7 cellular contexts compared by ENCODE assay signal in genomic region chr10:79322616-79323566, GRCh38. TPM values are rescaled to one million over a fixed set of nuclear protein-coding genes. Genes with fewer than 3 reads are reported as not detected.
DNase-seq lines count a peak whose midpoint lies in the region; ATAC-seq lines count a peak whose summit lies in the region.

No MANE protein-coding gene starts in this region.

- peaks cover 57% of the 10 kb centered on the region for H3K4me1 ChIP-seq in skeletal muscle satellite cell (ENCODE audit: control insufficient read depth, insufficient read depth, low read length)
- peaks cover 37% of the 10 kb centered on the region for H3K4me1 ChIP-seq in Karpas-422 (ENCODE audit: low read length)

- H3K27me3 ChIP-seq in skeletal muscle satellite cell (ENCODE audit: control insufficient read depth, insufficient read depth, low read length), result no peaks in the 10 kb centered on the region
- H3K27me3 ChIP-seq in Karpas-422 (ENCODE audit: low read length), result no peaks in the 10 kb centered on the region

- H3K4me2 ChIP-seq in skeletal muscle satellite cell (ENCODE audit: low read length), result no peak overlapping the region
- no peak overlapping the region for H3K4me2 ChIP-seq in Karpas-422 (ENCODE audit: low read depth, low read length, poor library complexity, severe bottlenecking)

- H3K79me2 ChIP-seq in Karpas-422 (ENCODE audit: low read length), result no peaks in the 10 kb centered on the region

- no peak overlapping the region for H3K4me3 ChIP-seq in skeletal muscle satellite cell (ENCODE audit: low read length)
- no peak overlapping the region for H3K4me3 ChIP-seq in Karpas-422 (ENCODE audit: low read length)

- H3K27ac ChIP-seq in Karpas-422 (ENCODE audit: low read length), result no peak overlapping the region

- H4K20me1 ChIP-seq in Karpas-422 (ENCODE audit: insufficient read depth, low read depth, low read length), result 0 out of 2 replicates have a peak, but pooled peaks cover 4% of the 10 kb centered on the region

- H2AFZ ChIP-seq in Karpas-422 (ENCODE audit: low read length), result no peak overlapping the region

- peak; percentile 95 for DNase-seq in KG1 (lab: John Stamatoyannopoulos, UW)
- DNase-seq in activated CD4-positive, alpha-beta T cell treated with anti-CD3 and anti-CD28 coated beads, Interleukin-2, amount 50 U/mL, for 1 hour, result peak; percentile 76
- peak; percentile 74 for DNase-seq in effector CD4-positive, alpha-beta T cell
- DNase-seq in Karpas-422, result no peak

- ATAC-seq in GM21367 (IDR thresholded peaks at IDR 0.05; ENCODE audit: unreplicated experiment), result peak; percentile 60
- ATAC-seq in GM18520 (IDR thresholded peaks at IDR 0.05; ENCODE audit: unreplicated experiment), result no peak

- no peaks in the 10 kb centered on the region for H3K9me2 ChIP-seq in Karpas-422 (replicated peaks; ENCODE audit: insufficient read depth, low read length)

- H3K9ac ChIP-seq in skeletal muscle satellite cell (ENCODE audit: low read depth, low read length) (peak overlapping the region; percentile 6), Karpas-422 (ENCODE audit: low read length) (no peak overlapping the region; the same call in 1 of the 2 replicates)

- H3K9me3 ChIP-seq in skeletal muscle satellite cell (replicated peaks; ENCODE audit: low read length), result no peaks in the 10 kb centered on the region
- H3K9me3 ChIP-seq in Karpas-422 (ENCODE audit: low read length), result no peaks in the 10 kb centered on the region

- H3K36me3 ChIP-seq in skeletal muscle satellite cell (ENCODE audit: insufficient read depth, low read length), result no peaks in the 10 kb centered on the region
- H3K36me3 ChIP-seq in Karpas-422 (ENCODE audit: insufficient read depth, low read length), result no peaks in the 10 kb centered on the region

RNA-seq across cellular contexts. Expression of gene PPIF, which starts 24.4 kb away (rescaled TPM):
- total RNA-seq in skeletal muscle satellite cell (2012; rRNA removed), result 56.0 and 66.0 TPM in 2 replicates
- 29.4 and 32.1 TPM in 2 replicates for total RNA-seq in Karpas-422 (2014; rRNA removed; shearing (Covaris generic); ENCODE audit: low replicate concordance)
